1 cellular context compared by ENCODE assay signal in the genomic region with DNA sequence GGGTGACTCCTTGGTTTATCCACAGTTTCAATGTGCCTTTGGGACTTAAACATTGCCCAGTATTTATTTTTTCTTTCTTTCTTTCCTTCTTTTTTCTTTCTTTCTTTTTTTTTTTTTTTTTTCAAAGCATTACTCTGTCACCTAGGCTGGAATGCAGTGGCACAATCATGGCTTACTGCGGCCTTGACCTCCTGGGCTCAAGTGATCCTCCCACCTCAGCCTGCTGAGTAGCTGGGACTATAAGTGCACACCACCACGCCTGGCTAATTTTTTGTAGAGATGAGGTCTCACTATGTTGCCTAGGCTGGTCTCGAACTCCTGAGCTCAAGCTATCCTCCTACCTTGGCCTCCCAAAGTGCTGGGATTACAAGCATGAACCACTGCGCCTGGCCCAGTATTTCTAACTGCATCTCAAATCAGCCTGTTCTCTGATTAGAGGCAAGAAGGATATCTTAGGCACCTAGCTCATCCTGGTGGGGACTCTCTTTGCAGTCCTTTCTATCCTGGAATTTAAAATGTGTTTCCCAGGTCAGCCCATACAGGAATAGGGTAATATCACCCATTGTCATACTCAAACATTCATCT. TPM values are rescaled to one million over a fixed set of nuclear protein-coding genes. Genes with fewer than 3 reads are reported as not detected.
"Had no signal": no experiment of that assay in that cellular context is flagged by ENCODE, and none has a peak within 500 bp of the region (broad histone marks: within the 10 kb centered on the region; RNA-seq: fewer than 3 reads in every experiment).

No MANE protein-coding gene starts in this region.

RNA-seq across cellular contexts. Expression of gene JAG1, which starts 56.2 kb away (rescaled TPM):
- polyA plus RNA-seq: IgD-negative memory B cell had no signal
